ENCODE assay signal across 11 cellular contexts in genomic region chr19:2721570-2722540, GRCh38. TPM values are rescaled to one million over a fixed set of nuclear protein-coding genes. Genes with fewer than 3 reads are reported as not detected.
DNase-seq lines count a peak whose midpoint lies in the region; ATAC-seq, FAIRE-seq and TF ChIP-seq lines count a peak whose summit lies in the region.
"Had no signal": no experiment of that assay in that cellular context is flagged by ENCODE, and none has a peak within 500 bp of the region (broad histone marks: within the 10 kb centered on the region; RNA-seq: fewer than 3 reads in every experiment).

No MANE protein-coding gene starts in this region.

- H3K9ac ChIP-seq in K562 (ENCODE audit: insufficient read depth in 1 of 2, low read depth in 2 of 2, low read length in 2 of 2) (peak overlapping the region; percentile 51 to 83; a peak in 3 of 4 replicates), mesendoderm (ENCODE audit: low read length) (peak overlapping the region; percentile 17)

- no TSS peak for BruUV-seq in K562 (replicated peaks; lab: Mats Ljungman, UMichigan)

- no peak overlapping the region for H4K8ac ChIP-seq in mesendoderm (ENCODE audit: low read depth, low read length)

- no peaks in the 10 kb centered on the region for H3K79me1 ChIP-seq in mesendoderm (ENCODE audit: low read length)

- H3K27me3 ChIP-seq in right atrium auricular region, result no peaks in the 10 kb centered on the region
- peaks cover 2 to 4% of the 10 kb centered on the region in 2 experiments; a peak in 1 of 5 replicates for H3K27me3 ChIP-seq in K562 (ENCODE audit: control insufficient read depth in 2 of 2, insufficient read depth in 2 of 2, low read length in 2 of 2)
- H3K27me3 ChIP-seq in mesendoderm (ENCODE audit: insufficient read depth, low read length, poor library complexity), result peaks cover 2% of the 10 kb centered on the region
- H3K27me3 ChIP-seq in uterus, result peaks cover 0 to 8% of the 10 kb centered on the region in 2 donors

- peak overlapping the region; percentile 45 for H3K23ac ChIP-seq in mesendoderm (ENCODE audit: low read length)

- intact Hi-C loops in cardiac septum (cut with DNase I), result loop anchor here (2.0 to 5.0 kb wide), 3 partner anchors 27 to 57 kb away; no protein-coding TSS in a partner anchor
- intact Hi-C loops in K562 (cut with micrococcal nuclease), result no loop called here
- intact Hi-C loops in uterus (cut with DNase I; ENCODE audit: low total_unique reads), result no loop called here

- WGBS in K562 (ENCODE audit: insufficient coverage, low coverage, missing lambda C conversion rate), result 43% methylated on average over 35 of the region's 39 CpGs
- no CpG with 5 or more reads among the region's 39 CpGs for WGBS in mesendoderm (ENCODE audit: extremely low coverage, insufficient coverage, low lambda C conversion rate)

- no peak for TF ChIP-seq EP300 in K562 (IDR thresholded peaks at IDR 0.05; ENCODE audit: low read length)

- H2BK5ac ChIP-seq in mesendoderm (ENCODE audit: low read length), result no peak overlapping the region

- peak overlapping the region; percentile 10 for H3K18ac ChIP-seq in mesendoderm (ENCODE audit: low read length)

- peaks cover 0 to 43% of the 10 kb centered on the region in 2 donors for H3K4me1 ChIP-seq in right atrium auricular region
- H3K4me1 ChIP-seq in K562 (replicated peaks in 1 of 2; ENCODE audit: control insufficient read depth in 2 of 2, insufficient read depth in 2 of 2, low read length in 2 of 2), result peaks cover 17 to 62% of the 10 kb centered on the region in 2 experiments
- no peaks in the 10 kb centered on the region for H3K4me1 ChIP-seq in mesendoderm (ENCODE audit: control insufficient read depth, low read depth, low read length)
- peaks cover 0 to 32% of the 10 kb centered on the region in 2 donors for H3K4me1 ChIP-seq in uterus

- POLR2A ChIA-PET in K562 (lab: Yijun Ruan, JAX), result interaction anchor here (1.0 to 1.1 kb wide), 2 partner anchors 11 to 61 kb away, joined by 3 read pairs; partner anchors contain the start of gene SGTA

- ATAC-seq in K562 (no peak), HG03159 (IDR thresholded peaks at IDR 0.05; ENCODE audit: unreplicated experiment) (no peak)

- peak overlapping the region; percentile 49 for H3K56ac ChIP-seq in mesendoderm (ENCODE audit: low read length)

- peak overlapping the region; percentile 63 for H2AFZ ChIP-seq in K562 (ENCODE audit: low read depth, low read length)

- DNase-seq in right atrium auricular region (ENCODE audit: low spot score) (no peak), cardiac septum (ENCODE audit: low spot score) (no peak), K562 (ENCODE audit: extremely low read depth in 1 of 4, low spot score in 3 of 4) (peak in 1 of 4 experiments; percentile 32), mesendoderm (no peak), uterus (no peak), NCI-H2107 treated with DMSO at 0.1 percent for 48 hours (lab: John Stamatoyannopoulos, UW; ENCODE audit: unreplicated experiment) (no peak), NCI-H1092 (lab: John Stamatoyannopoulos, UW) (no peak)
- DNase-seq: DMS79 treated with DMSO at 0.1 percent for 48 hours, retina had no signal

- H3K27ac ChIP-seq in right atrium auricular region, result peak overlapping the region; percentile 86 to 88
- peak overlapping the region; percentile 64; the same call in 1 of the 3 replicates for H3K27ac ChIP-seq in K562 (ENCODE audit: extremely low read depth, low read depth, low read length)
- H3K27ac ChIP-seq in mesendoderm (ENCODE audit: low read depth, low read length), result no peak overlapping the region
- peak overlapping the region; percentile 81 to 88 for H3K27ac ChIP-seq in uterus

- in situ Hi-C loops in K562 (cut with MboI), result no loop called here

- H3K4me3 ChIP-seq in right atrium auricular region (peak overlapping the region; percentile 47 to 59), K562 (peak overlapping the region; percentile 46), mesendoderm (ENCODE audit: low read length) (no peak overlapping the region), uterus (peak overlapping the region; percentile 33 to 45)

- H3K4me2 ChIP-seq in K562 (ENCODE audit: insufficient read depth, low read length) (peak overlapping the region; percentile 55), mesendoderm (ENCODE audit: low read length) (peak overlapping the region; percentile 8)

- H4K20me1 ChIP-seq in K562 (replicated peaks; ENCODE audit: control insufficient read depth, insufficient read depth, low read length), result peaks cover 1% of the 10 kb centered on the region; the same call in 1 of the 2 replicates

- TF ChIP-seq CTCF in right atrium auricular region (IDR thresholded peaks at IDR 0.05) (no peak), K562 (IDR thresholded peaks at IDR 0.05 in 2 of 3, conservative IDR thresholded peaks at IDR 0.05 in 1 of 3; ENCODE audit: insufficient read depth in 2 of 3, low read depth in 1 of 3, low read length in 3 of 3) (no peak), uterus (IDR thresholded peaks at IDR 0.05) (no peak)

- no peak overlapping the region for H2AK5ac ChIP-seq in mesendoderm (ENCODE audit: low read length)

- FAIRE-seq in K562 (lab: Jason Lieb, UNC), result peak; percentile 11

- H2BK120ac ChIP-seq in mesendoderm (ENCODE audit: low read depth, low read length), result no peak overlapping the region

- H3K36me3 ChIP-seq in right atrium auricular region, result no peaks in the 10 kb centered on the region
- no peaks in the 10 kb centered on the region for H3K36me3 ChIP-seq in K562 (ENCODE audit: control insufficient read depth, insufficient read depth, low read length)
- H3K36me3 ChIP-seq in mesendoderm (ENCODE audit: control insufficient read depth, insufficient read depth, low read length), result no peaks in the 10 kb centered on the region
- no peaks in the 10 kb centered on the region for H3K36me3 ChIP-seq in uterus
- H3K36me3 ChIP-seq: tibial nerve had no signal

- H4K5ac ChIP-seq in mesendoderm (ENCODE audit: low read length), result no peak overlapping the region

- H2BK15ac ChIP-seq in mesendoderm (replicated peaks; ENCODE audit: low read depth), result no peak overlapping the region

- no peak overlapping the region for H3K4ac ChIP-seq in mesendoderm (ENCODE audit: low read depth, low read length)

- CTCF ChIA-PET in K562 (lab: Yijun Ruan, JAX; ENCODE audit: low intra/inter-chr PET ratio), result no interaction called here

- H3K79me2 ChIP-seq in K562 (ENCODE audit: control insufficient read depth, insufficient read depth, low read length) (no peaks in the 10 kb centered on the region), mesendoderm (ENCODE audit: control insufficient read depth, insufficient read depth, low read length) (no peaks in the 10 kb centered on the region)

- no peaks in the 10 kb centered on the region for H3K9me1 ChIP-seq in K562 (ENCODE audit: control insufficient read depth, insufficient read depth, low read length)

- TF ChIP-seq POLR2A in K562 (conservative IDR thresholded peaks at IDR 0.05) (no peak), uterus (IDR thresholded peaks at IDR 0.05) (no peak)

- TF ChIP-seq RAD21 in K562 (CRISPR knock-in tag; conservative IDR thresholded peaks at IDR 0.05 in 1 of 2, IDR thresholded peaks at IDR 0.05 in 1 of 2), result no peak

- H3K9me3 ChIP-seq in right atrium auricular region, result no peaks in the 10 kb centered on the region
- no peaks in the 10 kb centered on the region for H3K9me3 ChIP-seq in K562 (replicated peaks; ENCODE audit: control insufficient read depth, insufficient read depth, low read depth, low read length)
- H3K9me3 ChIP-seq in uterus, result no peaks in the 10 kb centered on the region
- H3K9me3 ChIP-seq: tibial nerve had no signal

RNA-seq across cellular contexts. Expression of gene DIRAS1, which starts 0.7 kb away (rescaled TPM):
- 10 to 100 TPM; 36.5 to 58.0 TPM for total RNA-seq in right atrium auricular region
- 113 TPM for total RNA-seq in cardiac septum
- total RNA-seq in K562 (2011; cell fraction: chromatin; rRNA removed; ENCODE audit: low replicate concordance), result 5.2 and 12.7 TPM in 2 replicates
- total RNA-seq in K562 (2011; cell fraction: nucleolus; rRNA removed), result 5.7 and 6.5 TPM in 2 replicates
- 4.3 and 5.3 TPM in 2 replicates for total RNA-seq in K562 (2011; cell fraction: nucleoplasm; rRNA removed)
- total RNA-seq in K562 (2014; rRNA removed), result 2.2 and 3.3 TPM in 2 replicates
- 2.3 TPM in 2 replicates for total RNA-seq in K562 (2014; rRNA removed; fragmentation: Illumina TruSeq; extraction: Trizol)
- 2.9 and 3.3 TPM in 2 replicates for total RNA-seq in K562 (2015; rRNA removed; fragmentation: Illumina TruSeq; extraction: Trizol)
- total RNA-seq in K562 (2021), result 12.0 and 12.8 TPM in 2 replicates
- 7.3 and 12.0 TPM in 2 replicates for polyA plus RNA-seq in K562 (2011; rRNA removed)
- 8.0 and 16.3 TPM in 2 replicates for polyA plus RNA-seq in K562 (2011; cell fraction: cytosol; rRNA removed)
- polyA plus RNA-seq in K562 (2011; cell fraction: nucleus; rRNA removed), result 10.3 and 10.5 TPM in 2 replicates
- polyA plus RNA-seq in K562 (2012), result 5.1 and 7.3 TPM in 2 replicates
- 3.8 and 4.9 TPM in 2 replicates for polyA plus RNA-seq in K562 (2014; fragmentation: Illumina TruSeq; extraction: Trizol)
- under 1 TPM; 0.11 to 0.18 TPM for polyA plus RNA-seq in K562 (2014; fragmentation: Nextera tagmentation; extraction: Ambion mirVana)
- 4.7 and 6.0 TPM in 2 replicates for polyA plus RNA-seq in K562 (2014; rRNA removed)
- 10.2 and 11.4 TPM in 2 replicates for polyA minus RNA-seq in K562 (2011; rRNA and poly(A)+ RNA removed)
- 8.0 and 8.7 TPM in 2 replicates for polyA minus RNA-seq in K562 (2011; cell fraction: cytosol; rRNA and poly(A)+ RNA removed)
- polyA minus RNA-seq in K562 (2011; cell fraction: nucleus; rRNA and poly(A)+ RNA removed), result 1.8 and 2.6 TPM in 2 replicates
- 4.4 TPM for polyA plus RNA-seq in mesendoderm (2013, experiment 1 of 2)
- 4.9 TPM for polyA plus RNA-seq in mesendoderm (2013, experiment 2 of 2)
- total RNA-seq in uterus, result 10 to 100 TPM in 1 of 4 donors, 1 to 10 TPM in 3; 1.0 to 34.1 (median 4.9) TPM

RNA-seq across cellular contexts. Expression of gene SLC39A3, which starts 18.0 kb away (rescaled TPM):
- total RNA-seq in right atrium auricular region, result 10 to 100 TPM; 22.9 to 38.0 TPM
- total RNA-seq in cardiac septum, result 17.9 TPM
- total RNA-seq in K562 (2011; cell fraction: chromatin; rRNA removed; ENCODE audit: low replicate concordance), result 117 and 251 TPM in 2 replicates
- 298 and 302 TPM in 2 replicates for total RNA-seq in K562 (2011; cell fraction: nucleolus; rRNA removed)
- total RNA-seq in K562 (2011; cell fraction: nucleoplasm; rRNA removed), result 179 and 217 TPM in 2 replicates
- total RNA-seq in K562 (2014; rRNA removed), result 161 and 172 TPM in 2 replicates
- 58.6 and 93.5 TPM in 2 replicates for total RNA-seq in K562 (2014; rRNA removed; fragmentation: Illumina TruSeq; extraction: Trizol)
- total RNA-seq in K562 (2015; rRNA removed; fragmentation: Illumina TruSeq; extraction: Trizol), result 87.1 and 91.3 TPM in 2 replicates
- total RNA-seq in K562 (2021), result 149 and 152 TPM in 2 replicates
- 127 and 145 TPM in 2 replicates for polyA plus RNA-seq in K562 (2011; rRNA removed)
- 193 and 267 TPM in 2 replicates for polyA plus RNA-seq in K562 (2011; cell fraction: cytosol; rRNA removed)
- 120 and 140 TPM in 2 replicates for polyA plus RNA-seq in K562 (2011; cell fraction: nucleus; rRNA removed)
- polyA plus RNA-seq in K562 (2012), result 107 and 221 TPM in 2 replicates
- 215 and 268 TPM in 2 replicates for polyA plus RNA-seq in K562 (2014; fragmentation: Illumina TruSeq; extraction: Trizol)
- 1 to 10 TPM; 2.3 to 3.6 TPM for polyA plus RNA-seq in K562 (2014; fragmentation: Nextera tagmentation; extraction: Ambion mirVana)
- 165 and 173 TPM in 2 replicates for polyA plus RNA-seq in K562 (2014; rRNA removed)
- polyA minus RNA-seq in K562 (2011; rRNA and poly(A)+ RNA removed), result 62.5 and 83.9 TPM in 2 replicates
- 76.8 and 77.8 TPM in 2 replicates for polyA minus RNA-seq in K562 (2011; cell fraction: cytosol; rRNA and poly(A)+ RNA removed)
- 36.1 and 44.7 TPM in 2 replicates for polyA minus RNA-seq in K562 (2011; cell fraction: nucleus; rRNA and poly(A)+ RNA removed)
- 24.2 TPM for polyA plus RNA-seq in mesendoderm (2013, experiment 1 of 2)
- 25.8 TPM for polyA plus RNA-seq in mesendoderm (2013, experiment 2 of 2)
- total RNA-seq in uterus, result 100 to 1,000 TPM in 1 of 4 donors, 10 to 100 TPM in 2, 1 to 10 TPM in 1; 4.7 to 138 (median 28.2) TPM

RNA-seq across cellular contexts. Expression of gene GNG7, which starts 19.4 kb away (rescaled TPM):
- total RNA-seq in right atrium auricular region (10 to 100 TPM; 18.0 to 22.8 TPM), cardiac septum (30.9 TPM), K562 (2014; rRNA removed) (0.09 TPM in 1 of 2 replicates, not detected in the other), K562 (2014; rRNA removed; fragmentation: Illumina TruSeq; extraction: Trizol) (0.04 TPM in 1 of 2 replicates, not detected in the other), K562 (2015; rRNA removed; fragmentation: Illumina TruSeq; extraction: Trizol) (0.04 TPM in 2 replicates), K562 (2021) (0.11 and 0.20 TPM in 2 replicates), uterus (10 to 100 TPM in 1 of 4 donors, 1 to 10 TPM in 2, under 1 TPM in 1; 0.88 to 11.1 (median 3.2) TPM)
- total RNA-seq in K562 (2011; cell fraction: chromatin; rRNA removed; ENCODE audit: low replicate concordance), result 0.09 and 0.16 TPM in 2 replicates
- total RNA-seq in K562 (2011; cell fraction: nucleolus; rRNA removed), result under 0.01 and 0.13 TPM in 2 replicates
- 0.15 TPM in 1 of 2 replicates, not detected in the other for total RNA-seq in K562 (2011; cell fraction: nucleoplasm; rRNA removed)
- polyA plus RNA-seq in K562 (2011; rRNA removed) (0.08 and 0.12 TPM in 2 replicates), K562 (2014; fragmentation: Illumina TruSeq; extraction: Trizol) (0.04 TPM in 2 replicates), K562 (2014; fragmentation: Nextera tagmentation; extraction: Ambion mirVana) (under 1 TPM in 1 of 2 experiments, not detected in 1; 0.01 TPM), K562 (2014; rRNA removed) (0.07 TPM in 1 of 2 replicates, not detected in the other)
- polyA plus RNA-seq in K562 (2011; cell fraction: cytosol; rRNA removed), result 0.15 and 0.27 TPM in 2 replicates
- 0.04 and 0.22 TPM in 2 replicates for polyA plus RNA-seq in K562 (2011; cell fraction: nucleus; rRNA removed)
- polyA plus RNA-seq in K562 (2012), result 0.10 and 0.53 TPM in 2 replicates
- polyA minus RNA-seq in K562 (2011; rRNA and poly(A)+ RNA removed), result 0.03 TPM in 1 of 2 replicates, not detected in the other
- polyA minus RNA-seq in K562 (2011; cell fraction: cytosol; rRNA and poly(A)+ RNA removed), result not detected in 2 replicates
- polyA minus RNA-seq in K562 (2011; cell fraction: nucleus; rRNA and poly(A)+ RNA removed), result not detected in 2 replicates
- polyA plus RNA-seq in mesendoderm (2013, experiment 1 of 2), result 1.2 TPM
- polyA plus RNA-seq in mesendoderm (2013, experiment 2 of 2), result 1.2 TPM
